10 cellular contexts compared by ENCODE assay signal in genomic region chr9:84862786-84863185, GRCh38.
A peak's percentile ranks its signal among the peaks of the same experiment; 100 is the strongest.
DNase-seq lines count a peak whose midpoint lies in the region; ATAC-seq and TF ChIP-seq lines count a peak whose summit lies in the region.
"Had no signal": no experiment of that assay in that cellular context is flagged by ENCODE, and none has a peak within 500 bp of the region (broad histone marks: within the 10 kb centered on the region; RNA-seq: fewer than 3 reads in every experiment).

No MANE protein-coding gene starts in this region.

- peak; percentile 82 for ATAC-seq in mucosa of descending colon
- ATAC-seq in GM19324 (IDR thresholded peaks at IDR 0.05; ENCODE audit: low FRiP score, unreplicated experiment), result no peak
- ATAC-seq: activated CD8-positive, alpha-beta memory T cell treated with anti-CD3 and anti-CD28 coated beads, Interleukin-2, amount 10 ng/mL, durations not matched to agents 7 days and 5 days had no signal

- no peaks in the 10 kb centered on the region for H3K9me3 Mint-ChIP-seq in activated CD4-positive, alpha-beta T cell treated with anti-CD3 and anti-CD28 coated beads, Interleukin-2, amount 10 ng/mL, durations not matched to agents 24 days and 14 days

- TF ChIP-seq CTCF in mucosa of descending colon (IDR thresholded peaks at IDR 0.05), result no peak

- no peaks in the 10 kb centered on the region for H3K36me3 Mint-ChIP-seq in activated CD4-positive, alpha-beta T cell treated with anti-CD3 and anti-CD28 coated beads, Interleukin-2, amount 10 ng/mL, durations not matched to agents 24 days and 14 days (ENCODE audit: low read depth)
- H3K36me3 Mint-ChIP-seq: activated CD8-positive, alpha-beta memory T cell treated with anti-CD3 and anti-CD28 coated beads, Interleukin-2, amount 10 ng/mL, durations not matched to agents 7 days and 5 days had no signal

- H3K27me3 Mint-ChIP-seq in activated CD4-positive, alpha-beta T cell treated with anti-CD3 and anti-CD28 coated beads, Interleukin-2, amount 10 ng/mL, durations not matched to agents 24 days and 14 days, result peaks cover 4% of the 10 kb centered on the region

- H3K4me3 Mint-ChIP-seq in activated CD4-positive, alpha-beta T cell treated with anti-CD3 and anti-CD28 coated beads, Interleukin-2, amount 10 ng/mL, durations not matched to agents 24 days and 14 days, result no peak overlapping the region
- H3K4me3 Mint-ChIP-seq: activated CD8-positive, alpha-beta memory T cell treated with anti-CD3 and anti-CD28 coated beads, Interleukin-2, amount 10 ng/mL, durations not matched to agents 7 days and 5 days had no signal

- H3K9me3 ChIP-seq in mucosa of descending colon, result no peaks in the 10 kb centered on the region

- no peak overlapping the region for H3K27ac Mint-ChIP-seq in activated CD4-positive, alpha-beta T cell treated with anti-CD3 and anti-CD28 coated beads, Interleukin-2, amount 10 ng/mL, durations not matched to agents 24 days and 14 days
- H3K27ac Mint-ChIP-seq: activated CD8-positive, alpha-beta memory T cell treated with anti-CD3 and anti-CD28 coated beads, Interleukin-2, amount 10 ng/mL, durations not matched to agents 7 days and 5 days had no signal

- no peaks in the 10 kb centered on the region for H3K36me3 ChIP-seq in mucosa of descending colon (ENCODE audit: low read depth)

- peak; percentile 53 for DNase-seq in EL
- peak; percentile 87 for DNase-seq in NCI-H82 (lab: John Stamatoyannopoulos, UW)
- peak; percentile 20 for DNase-seq in epithelial cell of prostate (ENCODE audit: low read depth, low spot score)
- peak in 1 of 3 donors; percentile 26 for DNase-seq in mucosa of descending colon
- DNase-seq in activated CD4-positive, alpha-beta T cell treated with anti-CD3 and anti-CD28 coated beads, Interleukin-2, amount 10 ng/mL, durations not matched to agents 24 days and 14 days, result no peak
- no peak for DNase-seq in activated naive CD4-positive, alpha-beta T cell treated with anti-CD3 and anti-CD28 coated beads, Interleukin-2, amount 50 U/mL, for 16 hours
- DNase-seq in activated CD8-positive, alpha-beta memory T cell treated with anti-CD3 and anti-CD28 coated beads for 24 hours, result no peak
- DNase-seq: activated CD8-positive, alpha-beta memory T cell treated with anti-CD3 and anti-CD28 coated beads, Interleukin-2, amount 10 ng/mL, durations not matched to agents 7 days and 5 days had no signal

- intact Hi-C loops in mucosa of descending colon (cut with DNase I, micrococcal nuclease), result no loop called here
- intact Hi-C loops in activated CD4-positive, alpha-beta T cell treated with anti-CD3 and anti-CD28 coated beads, Interleukin-2, amount 10 ng/mL, durations not matched to agents 24 days and 14 days (cut with micrococcal nuclease), result no loop called here

- H3K4me3 ChIP-seq in mucosa of descending colon, result no peak overlapping the region

- no peak overlapping the region for H3K27ac ChIP-seq in epithelial cell of prostate
- H3K27ac ChIP-seq: HL-60 had no signal

- no peaks in the 10 kb centered on the region for H3K4me1 ChIP-seq in mucosa of descending colon (ENCODE audit: low read depth)

- no peaks in the 10 kb centered on the region for H3K4me1 Mint-ChIP-seq in activated CD4-positive, alpha-beta T cell treated with anti-CD3 and anti-CD28 coated beads, Interleukin-2, amount 10 ng/mL, durations not matched to agents 24 days and 14 days
- H3K4me1 Mint-ChIP-seq: activated CD8-positive, alpha-beta memory T cell treated with anti-CD3 and anti-CD28 coated beads, Interleukin-2, amount 10 ng/mL, durations not matched to agents 7 days and 5 days had no signal

Comparison
In these comparisons a context has a peak if more than half of its experiments do, and no peak if none do; other contexts are left out.
1. DNase-seq: peak in EL (single experiment), NCI-H82 (single experiment) and epithelial cell of prostate (single experiment); none in activated CD4-positive, alpha-beta T cell treated with anti-CD3 and anti-CD28 coated beads, Interleukin-2, amount 10 ng/mL, durations not matched to agents 24 days and 14 days (single experiment), activated naive CD4-positive, alpha-beta T cell treated with anti-CD3 and anti-CD28 coated beads, Interleukin-2, amount 50 U/mL, for 16 hours (single experiment) and activated CD8-positive, alpha-beta memory T cell treated with anti-CD3 and anti-CD28 coated beads for 24 hours (single experiment).